In the genomic region with DNA sequence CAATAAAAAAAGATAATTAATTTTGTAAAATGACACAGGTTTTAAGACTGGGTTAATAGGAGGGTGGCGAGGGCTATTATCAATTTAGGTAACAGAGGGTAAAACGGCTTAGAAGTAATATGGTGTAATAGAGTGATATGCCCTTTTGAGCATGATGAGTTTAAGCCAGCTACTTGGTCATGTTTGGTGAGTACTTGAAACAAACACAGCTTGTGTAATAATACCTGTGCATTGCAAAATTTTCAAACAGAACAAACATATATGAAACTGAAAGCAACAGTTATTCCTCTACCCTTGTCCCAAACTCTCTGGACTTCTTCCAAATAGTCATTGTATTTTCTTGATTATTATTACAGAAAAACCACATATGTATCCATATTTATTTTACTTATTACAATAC, we compare ENCODE assay signal across 24 cellular contexts.
A peak's percentile ranks its signal among the peaks of the same experiment; 100 is the strongest.
DNase-seq lines count a peak whose midpoint lies in the region; ATAC-seq and TF ChIP-seq lines count a peak whose summit lies in the region.
"Had no signal": no experiment of that assay in that cellular context is flagged by ENCODE, and none has a peak within 500 bp of the region (broad histone marks: within the 10 kb centered on the region; RNA-seq: fewer than 3 reads in every experiment).

No MANE protein-coding gene starts in this region.

- no peak overlapping the region for H3K4ac ChIP-seq in mesenchymal stem cell (ENCODE audit: low read depth in 1 of 2, low read length in 2 of 2)
- no peak overlapping the region for H3K4ac ChIP-seq in neuronal stem cell (ENCODE audit: low read length)

- no peak overlapping the region for H2AFZ ChIP-seq in mesenchymal stem cell (ENCODE audit: low read depth, low read length)
- no peak overlapping the region for H2AFZ ChIP-seq in neuronal stem cell (ENCODE audit: low read length)

- H2AK5ac ChIP-seq in mesenchymal stem cell (ENCODE audit: low read length, severe bottlenecking) (no peak overlapping the region), neuronal stem cell (ENCODE audit: low read depth, low read length) (no peak overlapping the region)

- H4K8ac ChIP-seq in mesenchymal stem cell (ENCODE audit: low read length): no peak overlapping the region
- H4K8ac ChIP-seq in neuronal stem cell (ENCODE audit: low read depth, low read length): no peak overlapping the region

- H3K4me1 ChIP-seq in RWPE2 (ENCODE audit: insufficient read depth, poor library complexity, severe bottlenecking) (no peaks in the 10 kb centered on the region), mesenchymal stem cell (ENCODE audit: control insufficient read depth, insufficient read depth, low read depth, low read length) (no peaks in the 10 kb centered on the region), HAP-1 (no peaks in the 10 kb centered on the region), neuronal stem cell (ENCODE audit: control insufficient read depth in 2 of 2, insufficient read depth in 1 of 2, low read depth in 1 of 2, low read length in 2 of 2) (no peaks in the 10 kb centered on the region)
- H3K4me1 ChIP-seq: BLaER1, tibial artery had no signal

- H2BK5ac ChIP-seq in mesenchymal stem cell (ENCODE audit: low read depth, low read length, poor library complexity, severe bottlenecking) (no peak overlapping the region), neuronal stem cell (ENCODE audit: low read length) (no peak overlapping the region)

- no peak overlapping the region for H3K4me3 ChIP-seq in RWPE2 (ENCODE audit: severe bottlenecking)
- no peak overlapping the region for H3K4me3 ChIP-seq in fibroblast of pulmonary artery (replicated peaks; ENCODE audit: low read depth, low read length)
- no peak overlapping the region for H3K4me3 ChIP-seq in mesenchymal stem cell (ENCODE audit: insufficient read depth in 1 of 2, low read depth in 1 of 2, low read length in 2 of 2)
- H3K4me3 ChIP-seq in HAP-1: no peak overlapping the region
- H3K4me3 ChIP-seq in neuronal stem cell (ENCODE audit: low read length in 2 of 2): no peak overlapping the region
- H3K4me3 ChIP-seq: BLaER1, dorsolateral prefrontal cortex, mucosa of descending colon, tibial artery had no signal

- H2BK120ac ChIP-seq in mesenchymal stem cell (ENCODE audit: low read depth, low read length) (no peak overlapping the region), neuronal stem cell (ENCODE audit: low read depth, low read length) (no peak overlapping the region)

- in situ Hi-C loops in HAP-1 (cut with MboI; ENCODE audit: low sequenced_read_pairs): no loop called here

- H3K4me2 ChIP-seq in mesenchymal stem cell (ENCODE audit: low read length, poor library complexity, severe bottlenecking) (no peak overlapping the region), neuronal stem cell (ENCODE audit: insufficient read depth, low read length, poor library complexity, severe bottlenecking) (no peak overlapping the region)
- H3K4me2 ChIP-seq: BLaER1, SK-N-SH had no signal

- H3K18ac ChIP-seq in mesenchymal stem cell (ENCODE audit: low read depth in 1 of 2, low read length in 2 of 2) (no peak overlapping the region), neuronal stem cell (ENCODE audit: low read length) (no peak overlapping the region)

- TF ChIP-seq CTCF in RWPE2 (IDR thresholded peaks at IDR 0.05; ENCODE audit: poor library complexity, severe bottlenecking) (no peak), fibroblast of pulmonary artery (IDR thresholded peaks at IDR 0.05; ENCODE audit: low read length, missing control alignments) (no peak)

- H3K23ac ChIP-seq in mesenchymal stem cell (ENCODE audit: low read length in 2 of 2) (no peak overlapping the region), neuronal stem cell (ENCODE audit: low read depth, low read length, poor library complexity) (no peak overlapping the region)

- H4K91ac ChIP-seq in mesenchymal stem cell (ENCODE audit: low read length): no peak overlapping the region
- no peak overlapping the region for H4K91ac ChIP-seq in neuronal stem cell (ENCODE audit: low read depth, low read length, poor library complexity)

- H3K27ac ChIP-seq in RWPE2 (ENCODE audit: poor library complexity, severe bottlenecking): no peak overlapping the region
- H3K27ac ChIP-seq in mesenchymal stem cell (ENCODE audit: low read length, poor library complexity, severe bottlenecking): no peak overlapping the region
- H3K27ac ChIP-seq in neuronal stem cell (replicated peaks; ENCODE audit: low read length): no peak overlapping the region
- H3K27ac ChIP-seq: BLaER1, dorsolateral prefrontal cortex, tibial artery had no signal

- no peaks in the 10 kb centered on the region for H3K36me3 ChIP-seq in RWPE2 (ENCODE audit: low read depth)
- no peaks in the 10 kb centered on the region for H3K36me3 ChIP-seq in mesenchymal stem cell (ENCODE audit: control insufficient read depth in 1 of 2, insufficient read depth in 2 of 2, low read depth in 1 of 2, low read length in 2 of 2)
- H3K36me3 ChIP-seq in HAP-1 (replicated peaks): no peaks in the 10 kb centered on the region
- no peaks in the 10 kb centered on the region for H3K36me3 ChIP-seq in neuronal stem cell (replicated peaks in 1 of 2; ENCODE audit: control insufficient read depth in 2 of 2, insufficient read depth in 2 of 2, low read length in 2 of 2)
- H3K36me3 ChIP-seq: BLaER1, tibial artery had no signal

- no peak overlapping the region for H3K9ac ChIP-seq in mesenchymal stem cell (ENCODE audit: low read length)
- H3K9ac ChIP-seq in neuronal stem cell (ENCODE audit: low read depth, low read length, poor library complexity): no peak overlapping the region
- H3K9ac ChIP-seq: BLaER1, SK-N-SH had no signal

- H3K79me1 ChIP-seq in mesenchymal stem cell (replicated peaks; ENCODE audit: low read length, poor library complexity, severe bottlenecking) (no peaks in the 10 kb centered on the region), neuronal stem cell (ENCODE audit: low read depth, low read length) (no peaks in the 10 kb centered on the region)

- peak; percentile 62; the same call in 2 of the 3 replicates for ATAC-seq in RWPE2 (ENCODE audit: low read depth)
- ATAC-seq: activated CD8-positive, alpha-beta memory T cell treated with anti-CD3 and anti-CD28 coated beads, Interleukin-2, amount 10 ng/mL, durations not matched to agents 7 days and 5 days; mucosa of descending colon; natural killer cell; PC-3; Right ventricle myocardium inferior had no signal

- H3K27me3 ChIP-seq in RWPE2 (ENCODE audit: insufficient read depth, poor library complexity, severe bottlenecking) (no peaks in the 10 kb centered on the region), mesenchymal stem cell (ENCODE audit: control insufficient read depth in 1 of 2, insufficient read depth in 1 of 2, low read length in 2 of 2) (no peaks in the 10 kb centered on the region), HAP-1 (ENCODE audit: low read depth) (no peaks in the 10 kb centered on the region), neuronal stem cell (ENCODE audit: control insufficient read depth in 3 of 3, insufficient read depth in 3 of 3, low read depth in 1 of 3, low read length in 3 of 3) (no peaks in the 10 kb centered on the region)
- H3K27me3 ChIP-seq: BLaER1, dorsolateral prefrontal cortex, tibial artery had no signal

- no peak overlapping the region for H3K14ac ChIP-seq in mesenchymal stem cell (ENCODE audit: low read length in 2 of 2)
- no peak overlapping the region for H3K14ac ChIP-seq in neuronal stem cell (ENCODE audit: low read length)

- DNase-seq in M059J (ENCODE audit: low read depth) (peak; percentile 32), RWPE2 (ENCODE audit: low spot score) (no peak), fibroblast of pulmonary artery (ENCODE audit: low read depth) (peak; percentile 6), mesenchymal stem cell (peak; percentile 16), HAP-1 (ENCODE audit: low spot score in 2 of 2) (no peak), inferior parietal cortex (ENCODE audit: extremely low spot score) (no peak), neuronal stem cell (ENCODE audit: low spot score) (no peak)
- DNase-seq: activated CD8-positive, alpha-beta memory T cell treated with anti-CD3 and anti-CD28 coated beads, Interleukin-2, amount 10 ng/mL, durations not matched to agents 7 days and 5 days; activated T-cell treated with anti-CD3 and anti-CD28 coated beads, Interleukin-2, amount 50 U/mL, for 48 hours; dorsolateral prefrontal cortex; HCEC 1CT; mucosa of descending colon; natural killer cell; NCI-H1092 treated with DMSO at 0.1 percent for 48 hours; NCI-H1694 treated with DMSO at 0.1 percent for 48 hours; NCI-H524; NK-92 treated with Interleukin-12 subunit alpha and Interleukin-12 subunit beta, amount 100 ng/mL, for 24 hours; PC-3; SK-N-SH; stimulated activated CD4-positive, alpha-beta T cell treated with anti-CD3 and anti-CD28 coated beads, Interleukin-15, amount 100 ng/mL, for 24 hours; stimulated activated CD4-positive, alpha-beta T cell treated with anti-CD3 and anti-CD28 coated beads, Interleukin-4, amount 100 ng/mL, for 4 hours; tibial artery had no signal

- 98% methylated on average over 2 of the region's 2 CpGs for WGBS in mesenchymal stem cell
- no CpG with 5 or more reads among the region's 2 CpGs for WGBS in neuronal stem cell (ENCODE audit: extremely low coverage in 2 of 2, insufficient read length in 2 of 2, insufficient replicate concordance in 1 of 2), 2 donors

- H3K9me3 ChIP-seq in RWPE2 (ENCODE audit: severe bottlenecking): no peaks in the 10 kb centered on the region
- no peaks in the 10 kb centered on the region for H3K9me3 ChIP-seq in mesenchymal stem cell (ENCODE audit: control insufficient read depth, low read length)
- no peaks in the 10 kb centered on the region for H3K9me3 ChIP-seq in HAP-1
- no peaks in the 10 kb centered on the region for H3K9me3 ChIP-seq in neuronal stem cell (replicated peaks in 1 of 2; ENCODE audit: control insufficient read depth in 2 of 2, insufficient read depth in 1 of 2, low read depth in 1 of 2, low read length in 2 of 2)
- H3K9me3 ChIP-seq: BLaER1, mucosa of descending colon, SK-N-SH, tibial artery had no signal

- no peak overlapping the region for H2BK15ac ChIP-seq in mesenchymal stem cell (ENCODE audit: low read depth, poor library complexity, severe bottlenecking)
- no peak overlapping the region for H2BK15ac ChIP-seq in neuronal stem cell (ENCODE audit: low read length)

- H2BK12ac ChIP-seq in mesenchymal stem cell (ENCODE audit: low read length in 2 of 2): no peak overlapping the region
- H2BK12ac ChIP-seq in neuronal stem cell (ENCODE audit: low read length): no peak overlapping the region

Comparison
In these comparisons a context has a peak if more than half of its experiments do, and no peak if none do; other contexts are left out.
1. DNase-seq: peak in M059J (single experiment), fibroblast of pulmonary artery (single experiment) and mesenchymal stem cell (single experiment); none in RWPE2 (single experiment), HAP-1 (0 of 2), inferior parietal cortex (single experiment) and neuronal stem cell (single experiment).